1 cellular context compared by ENCODE assay signal in genomic region chr9:130931508-130932150, GRCh38.
TF ChIP-seq lines count a peak whose summit lies in the region.

No MANE protein-coding gene starts in this region.

TF ChIP-seq in GM12878, 131 proteins besides CTCF, POLR2A, EP300 and RAD21 (continued from another document):
- TF ChIP-seq ZNF592 (IDR thresholded peaks at IDR 0.05) (no peak), STAT1 (conservative IDR thresholded peaks at IDR 0.05) (no peak), SIN3A (IDR thresholded peaks at IDR 0.05; ENCODE audit: low read depth, low read length) (no peak), ZBTB11 (CRISPR knock-in tag; IDR thresholded peaks at IDR 0.05) (no peak), PAX5 (IDR thresholded peaks at IDR 0.05; ENCODE audit: borderline replicate concordance, low read depth, low read length) (peak; percentile 98), MEF2A (IDR thresholded peaks at IDR 0.05; ENCODE audit: insufficient read depth, low read depth, low read length) (no peak), ESRRA (IDR thresholded peaks at IDR 0.05; ENCODE audit: low read length) (no peak), SUPT20H (IDR thresholded peaks at IDR 0.05; ENCODE audit: borderline replicate concordance, control insufficient read depth, low read depth, low read length) (no peak), GABPA (IDR thresholded peaks at IDR 0.05; ENCODE audit: low read depth) (no peak), E2F4 (IDR thresholded peaks at IDR 0.05; ENCODE audit: low read depth, low read length) (no peak), CREB1 (IDR thresholded peaks at IDR 0.05; ENCODE audit: low read depth) (no peak), SMAD1 (IDR thresholded peaks at IDR 0.05; ENCODE audit: low read depth, partially characterized antibody) (peak; percentile 97), HCFC1 (IDR thresholded peaks at IDR 0.05; ENCODE audit: low read length) (no peak), LARP7 (IDR thresholded peaks at IDR 0.05) (no peak), RB1 (IDR thresholded peaks at IDR 0.05; ENCODE audit: borderline replicate concordance) (no peak), POLR2AphosphoS2 (IDR thresholded peaks at IDR 0.05; ENCODE audit: low read depth, low read length) (no peak), ZNF622 (IDR thresholded peaks at IDR 0.05) (no peak), ZBTB33 (IDR thresholded peaks at IDR 0.05) (no peak), CHD1 (IDR thresholded peaks at IDR 0.05; ENCODE audit: low read depth, low read length) (no peak), BHLHE40 (IDR thresholded peaks at IDR 0.05; ENCODE audit: borderline replicate concordance in 1 of 2, low read depth in 2 of 2, low read length in 1 of 2) (peak; percentile 81 to 93), NRF1 (conservative IDR thresholded peaks at IDR 0.05; ENCODE audit: low read depth, low read length) (no peak), ZZZ3 (IDR thresholded peaks at IDR 0.05; ENCODE audit: control insufficient read depth, insufficient read length, low read depth) (no peak), PML (IDR thresholded peaks at IDR 0.05; ENCODE audit: low read length) (no peak)
- TF ChIP-seq, protein P1, sequence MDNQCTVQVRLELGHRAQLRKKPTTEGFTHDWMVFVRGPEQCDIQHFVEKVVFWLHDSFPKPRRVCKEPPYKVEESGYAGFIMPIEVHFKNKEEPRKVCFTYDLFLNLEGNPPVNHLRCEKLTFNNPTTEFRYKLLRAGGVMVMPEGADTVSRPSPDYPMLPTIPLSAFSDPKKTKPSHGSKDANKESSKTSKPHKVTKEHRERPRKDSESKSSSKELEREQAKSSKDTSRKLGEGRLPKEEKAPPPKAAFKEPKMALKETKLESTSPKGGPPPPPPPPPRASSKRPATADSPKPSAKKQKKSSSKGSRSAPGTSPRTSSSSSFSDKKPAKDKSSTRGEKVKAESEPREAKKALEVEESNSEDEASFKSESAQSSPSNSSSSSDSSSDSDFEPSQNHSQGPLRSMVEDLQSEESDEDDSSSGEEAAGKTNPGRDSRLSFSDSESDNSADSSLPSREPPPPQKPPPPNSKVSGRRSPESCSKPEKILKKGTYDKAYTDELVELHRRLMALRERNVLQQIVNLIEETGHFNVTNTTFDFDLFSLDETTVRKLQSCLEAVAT (IDR thresholded peaks at IDR 0.05), result 0 out of 2 replicates have a peak, but pooled peaks have one; percentile 60
- TF ChIP-seq, protein P2, sequence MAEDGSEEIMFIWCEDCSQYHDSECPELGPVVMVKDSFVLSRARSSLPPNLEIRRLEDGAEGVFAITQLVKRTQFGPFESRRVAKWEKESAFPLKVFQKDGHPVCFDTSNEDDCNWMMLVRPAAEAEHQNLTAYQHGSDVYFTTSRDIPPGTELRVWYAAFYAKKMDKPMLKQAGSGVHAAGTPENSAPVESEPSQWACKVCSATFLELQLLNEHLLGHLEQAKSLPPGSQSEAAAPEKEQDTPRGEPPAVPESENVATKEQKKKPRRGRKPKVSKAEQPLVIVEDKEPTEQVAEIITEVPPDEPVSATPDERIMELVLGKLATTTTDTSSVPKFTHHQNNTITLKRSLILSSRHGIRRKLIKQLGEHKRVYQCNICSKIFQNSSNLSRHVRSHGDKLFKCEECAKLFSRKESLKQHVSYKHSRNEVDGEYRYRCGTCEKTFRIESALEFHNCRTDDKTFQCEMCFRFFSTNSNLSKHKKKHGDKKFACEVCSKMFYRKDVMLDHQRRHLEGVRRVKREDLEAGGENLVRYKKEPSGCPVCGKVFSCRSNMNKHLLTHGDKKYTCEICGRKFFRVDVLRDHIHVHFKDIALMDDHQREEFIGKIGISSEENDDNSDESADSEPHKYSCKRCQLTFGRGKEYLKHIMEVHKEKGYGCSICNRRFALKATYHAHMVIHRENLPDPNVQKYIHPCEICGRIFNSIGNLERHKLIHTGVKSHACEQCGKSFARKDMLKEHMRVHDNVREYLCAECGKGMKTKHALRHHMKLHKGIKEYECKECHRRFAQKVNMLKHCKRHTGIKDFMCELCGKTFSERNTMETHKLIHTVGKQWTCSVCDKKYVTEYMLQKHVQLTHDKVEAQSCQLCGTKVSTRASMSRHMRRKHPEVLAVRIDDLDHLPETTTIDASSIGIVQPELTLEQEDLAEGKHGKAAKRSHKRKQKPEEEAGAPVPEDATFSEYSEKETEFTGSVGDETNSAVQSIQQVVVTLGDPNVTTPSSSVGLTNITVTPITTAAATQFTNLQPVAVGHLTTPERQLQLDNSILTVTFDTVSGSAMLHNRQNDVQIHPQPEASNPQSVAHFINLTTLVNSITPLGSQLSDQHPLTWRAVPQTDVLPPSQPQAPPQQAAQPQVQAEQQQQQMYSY (CRISPR knock-in tag; IDR thresholded peaks at IDR 0.05), result no peak
- TF ChIP-seq, protein P3, sequence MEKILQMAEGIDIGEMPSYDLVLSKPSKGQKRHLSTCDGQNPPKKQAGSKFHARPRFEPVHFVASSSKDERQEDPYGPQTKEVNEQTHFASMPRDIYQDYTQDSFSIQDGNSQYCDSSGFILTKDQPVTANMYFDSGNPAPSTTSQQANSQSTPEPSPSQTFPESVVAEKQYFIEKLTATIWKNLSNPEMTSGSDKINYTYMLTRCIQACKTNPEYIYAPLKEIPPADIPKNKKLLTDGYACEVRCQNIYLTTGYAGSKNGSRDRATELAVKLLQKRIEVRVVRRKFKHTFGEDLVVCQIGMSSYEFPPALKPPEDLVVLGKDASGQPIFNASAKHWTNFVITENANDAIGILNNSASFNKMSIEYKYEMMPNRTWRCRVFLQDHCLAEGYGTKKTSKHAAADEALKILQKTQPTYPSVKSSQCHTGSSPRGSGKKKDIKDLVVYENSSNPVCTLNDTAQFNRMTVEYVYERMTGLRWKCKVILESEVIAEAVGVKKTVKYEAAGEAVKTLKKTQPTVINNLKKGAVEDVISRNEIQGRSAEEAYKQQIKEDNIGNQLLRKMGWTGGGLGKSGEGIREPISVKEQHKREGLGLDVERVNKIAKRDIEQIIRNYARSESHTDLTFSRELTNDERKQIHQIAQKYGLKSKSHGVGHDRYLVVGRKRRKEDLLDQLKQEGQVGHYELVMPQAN (conservative IDR thresholded peaks at IDR 0.05), result no peak
- TF ChIP-seq, protein P4, sequence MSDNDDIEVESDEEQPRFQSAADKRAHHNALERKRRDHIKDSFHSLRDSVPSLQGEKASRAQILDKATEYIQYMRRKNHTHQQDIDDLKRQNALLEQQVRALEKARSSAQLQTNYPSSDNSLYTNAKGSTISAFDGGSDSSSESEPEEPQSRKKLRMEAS (IDR thresholded peaks at IDR 0.05; ENCODE audit: low read depth, low read length), result no peak
- TF ChIP-seq, protein P5, sequence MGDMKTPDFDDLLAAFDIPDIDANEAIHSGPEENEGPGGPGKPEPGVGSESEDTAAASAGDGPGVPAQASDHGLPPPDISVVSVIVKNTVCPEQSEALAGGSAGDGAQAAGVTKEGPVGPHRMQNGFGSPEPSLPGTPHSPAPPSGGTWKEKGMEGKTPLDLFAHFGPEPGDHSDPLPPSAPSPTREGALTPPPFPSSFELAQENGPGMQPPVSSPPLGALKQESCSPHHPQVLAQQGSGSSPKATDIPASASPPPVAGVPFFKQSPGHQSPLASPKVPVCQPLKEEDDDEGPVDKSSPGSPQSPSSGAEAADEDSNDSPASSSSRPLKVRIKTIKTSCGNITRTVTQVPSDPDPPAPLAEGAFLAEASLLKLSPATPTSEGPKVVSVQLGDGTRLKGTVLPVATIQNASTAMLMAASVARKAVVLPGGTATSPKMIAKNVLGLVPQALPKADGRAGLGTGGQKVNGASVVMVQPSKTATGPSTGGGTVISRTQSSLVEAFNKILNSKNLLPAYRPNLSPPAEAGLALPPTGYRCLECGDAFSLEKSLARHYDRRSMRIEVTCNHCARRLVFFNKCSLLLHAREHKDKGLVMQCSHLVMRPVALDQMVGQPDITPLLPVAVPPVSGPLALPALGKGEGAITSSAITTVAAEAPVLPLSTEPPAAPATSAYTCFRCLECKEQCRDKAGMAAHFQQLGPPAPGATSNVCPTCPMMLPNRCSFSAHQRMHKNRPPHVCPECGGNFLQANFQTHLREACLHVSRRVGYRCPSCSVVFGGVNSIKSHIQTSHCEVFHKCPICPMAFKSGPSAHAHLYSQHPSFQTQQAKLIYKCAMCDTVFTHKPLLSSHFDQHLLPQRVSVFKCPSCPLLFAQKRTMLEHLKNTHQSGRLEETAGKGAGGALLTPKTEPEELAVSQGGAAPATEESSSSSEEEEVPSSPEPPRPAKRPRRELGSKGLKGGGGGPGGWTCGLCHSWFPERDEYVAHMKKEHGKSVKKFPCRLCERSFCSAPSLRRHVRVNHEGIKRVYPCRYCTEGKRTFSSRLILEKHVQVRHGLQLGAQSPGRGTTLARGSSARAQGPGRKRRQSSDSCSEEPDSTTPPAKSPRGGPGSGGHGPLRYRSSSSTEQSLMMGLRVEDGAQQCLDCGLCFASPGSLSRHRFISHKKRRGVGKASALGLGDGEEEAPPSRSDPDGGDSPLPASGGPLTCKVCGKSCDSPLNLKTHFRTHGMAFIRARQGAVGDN (IDR thresholded peaks at IDR 0.05), result 0 out of 2 replicates have a peak, but pooled peaks have one; percentile 21
